Comparison of ENCODE assay signal across 1 cellular context in the genomic region with DNA sequence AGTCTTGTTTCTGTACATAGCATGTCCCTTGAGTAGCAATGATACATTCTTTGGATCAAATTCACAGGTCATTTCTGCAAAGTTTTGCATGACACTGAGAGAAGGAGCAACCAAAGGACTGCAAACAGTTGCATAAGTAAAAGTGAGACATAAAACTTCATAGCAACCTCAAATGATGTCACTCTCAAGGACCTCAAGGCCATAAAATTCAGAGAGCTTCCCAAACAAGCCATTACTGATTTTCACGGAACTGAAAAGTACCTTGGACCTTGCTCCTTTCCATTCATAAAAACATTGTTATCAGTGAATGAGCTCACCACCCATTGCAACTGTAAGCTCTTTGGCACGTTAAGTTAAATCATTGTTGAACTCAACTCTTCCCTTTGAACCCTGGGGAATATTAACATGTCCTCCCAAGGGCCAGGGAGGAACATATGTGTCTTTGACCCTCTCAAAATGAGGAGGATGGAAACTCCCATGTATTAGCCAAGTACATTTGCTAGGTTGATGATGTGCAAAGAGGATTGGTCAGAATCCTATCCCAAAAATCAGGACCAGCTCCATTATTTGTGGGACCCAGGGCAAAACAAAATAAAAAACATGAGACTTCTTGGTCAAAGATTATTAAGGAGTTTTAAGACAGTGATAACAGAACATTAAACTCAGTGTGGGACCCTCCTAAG.
TF ChIP-seq lines count a peak whose summit lies in the region.

No MANE protein-coding gene starts in this region.

TF ChIP-seq in HEK293, 187 proteins besides CTCF, POLR2A, EP300 and RAD21 (continued from another document and continues in another):
- TF ChIP-seq ZNF514 (tag by site-specific recombination; IDR thresholded peaks at IDR 0.05) (no peak), GLIS2 (tag by site-specific recombination; IDR thresholded peaks at IDR 0.05) (no peak), HOXD13 (CRISPR knock-in tag; IDR thresholded peaks at IDR 0.05; ENCODE audit: borderline replicate concordance) (no peak), ZNF292 (tag by site-specific recombination; IDR thresholded peaks at IDR 0.05; ENCODE audit: borderline replicate concordance, low read depth) (no peak), ZNF366 (tag by site-specific recombination; conservative IDR thresholded peaks at IDR 0.05) (peak; percentile 93), ZNF544 (tag by site-specific recombination; IDR thresholded peaks at IDR 0.05) (no peak), ZNF302 (tag by site-specific recombination; IDR thresholded peaks at IDR 0.05; ENCODE audit: low read depth) (0 out of 2 replicates have a peak, but pooled peaks have one; percentile 37), MYNN (tag by site-specific recombination; IDR thresholded peaks at IDR 0.05; ENCODE audit: borderline replicate concordance) (no peak), ZNF146 (tag by site-specific recombination; IDR thresholded peaks at IDR 0.05) (peak; percentile 27; the same call in 1 of the 2 replicates), ZNF48 (tag by site-specific recombination; IDR thresholded peaks at IDR 0.05) (no peak), ZNF341 (tag by site-specific recombination; IDR thresholded peaks at IDR 0.05; ENCODE audit: low read depth) (no peak), ZFP69B (tag by site-specific recombination; IDR thresholded peaks at IDR 0.05) (peak; percentile 62; the same call in 1 of the 2 replicates), ZNF416 (tag by site-specific recombination; IDR thresholded peaks at IDR 0.05) (no peak), ZNF324 (tag by site-specific recombination; IDR thresholded peaks at IDR 0.05) (peak; percentile 76), ZNF426 (tag by site-specific recombination; IDR thresholded peaks at IDR 0.05) (no peak), ZNF404 (tag by site-specific recombination; IDR thresholded peaks at IDR 0.05) (no peak), ZBTB1 (tag by site-specific recombination; IDR thresholded peaks at IDR 0.05) (no peak), KLF7 (tag by site-specific recombination; IDR thresholded peaks at IDR 0.05; ENCODE audit: borderline replicate concordance) (0 out of 2 replicates have a peak, but pooled peaks have one; percentile 22), ZNF785 (tag by site-specific recombination; IDR thresholded peaks at IDR 0.05) (no peak), HOXC10 (CRISPR knock-in tag; IDR thresholded peaks at IDR 0.05) (no peak), SP2 (tag by site-specific recombination; IDR thresholded peaks at IDR 0.05) (no peak), ZNF2 (tag by site-specific recombination; IDR thresholded peaks at IDR 0.05) (peak; percentile 57; the same call in 1 of the 2 replicates), ZNF529 (tag by site-specific recombination; IDR thresholded peaks at IDR 0.05; ENCODE audit: insufficient replicate concordance) (no peak), ZNF791 (tag by site-specific recombination; IDR thresholded peaks at IDR 0.05) (no peak), ZNF677 (tag by site-specific recombination; IDR thresholded peaks at IDR 0.05) (no peak), ZNF211 (tag by site-specific recombination; IDR thresholded peaks at IDR 0.05; ENCODE audit: low read depth) (no peak), ZNF354C (tag by site-specific recombination; IDR thresholded peaks at IDR 0.05; ENCODE audit: borderline replicate concordance, low read depth) (no peak)
- TF ChIP-seq, protein P1, sequence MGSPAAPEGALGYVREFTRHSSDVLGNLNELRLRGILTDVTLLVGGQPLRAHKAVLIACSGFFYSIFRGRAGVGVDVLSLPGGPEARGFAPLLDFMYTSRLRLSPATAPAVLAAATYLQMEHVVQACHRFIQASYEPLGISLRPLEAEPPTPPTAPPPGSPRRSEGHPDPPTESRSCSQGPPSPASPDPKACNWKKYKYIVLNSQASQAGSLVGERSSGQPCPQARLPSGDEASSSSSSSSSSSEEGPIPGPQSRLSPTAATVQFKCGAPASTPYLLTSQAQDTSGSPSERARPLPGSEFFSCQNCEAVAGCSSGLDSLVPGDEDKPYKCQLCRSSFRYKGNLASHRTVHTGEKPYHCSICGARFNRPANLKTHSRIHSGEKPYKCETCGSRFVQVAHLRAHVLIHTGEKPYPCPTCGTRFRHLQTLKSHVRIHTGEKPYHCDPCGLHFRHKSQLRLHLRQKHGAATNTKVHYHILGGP (tag by site-specific recombination; IDR thresholded peaks at IDR 0.05) = no peak
- TF ChIP-seq, protein P2, sequence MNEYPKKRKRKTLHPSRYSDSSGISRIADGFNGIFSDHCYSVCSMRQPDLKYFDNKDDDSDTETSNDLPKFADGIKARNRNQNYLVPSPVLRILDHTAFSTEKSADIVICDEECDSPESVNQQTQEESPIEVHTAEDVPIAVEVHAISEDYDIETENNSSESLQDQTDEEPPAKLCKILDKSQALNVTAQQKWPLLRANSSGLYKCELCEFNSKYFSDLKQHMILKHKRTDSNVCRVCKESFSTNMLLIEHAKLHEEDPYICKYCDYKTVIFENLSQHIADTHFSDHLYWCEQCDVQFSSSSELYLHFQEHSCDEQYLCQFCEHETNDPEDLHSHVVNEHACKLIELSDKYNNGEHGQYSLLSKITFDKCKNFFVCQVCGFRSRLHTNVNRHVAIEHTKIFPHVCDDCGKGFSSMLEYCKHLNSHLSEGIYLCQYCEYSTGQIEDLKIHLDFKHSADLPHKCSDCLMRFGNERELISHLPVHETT (tag by site-specific recombination; IDR thresholded peaks at IDR 0.05) = peak; percentile 45
- TF ChIP-seq, protein P3, sequence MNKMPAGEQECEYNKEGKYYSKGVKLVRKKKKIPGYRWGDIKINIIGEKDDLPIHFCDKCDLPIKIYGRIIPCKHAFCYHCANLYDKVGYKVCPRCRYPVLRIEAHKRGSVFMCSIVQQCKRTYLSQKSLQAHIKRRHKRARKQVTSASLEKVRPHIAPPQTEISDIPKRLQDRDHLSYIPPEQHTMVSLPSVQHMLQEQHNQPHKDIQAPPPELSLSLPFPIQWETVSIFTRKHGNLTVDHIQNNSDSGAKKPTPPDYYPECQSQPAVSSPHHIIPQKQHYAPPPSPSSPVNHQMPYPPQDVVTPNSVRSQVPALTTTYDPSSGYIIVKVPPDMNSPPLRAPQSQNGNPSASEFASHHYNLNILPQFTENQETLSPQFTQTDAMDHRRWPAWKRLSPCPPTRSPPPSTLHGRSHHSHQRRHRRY (tag by site-specific recombination; IDR thresholded peaks at IDR 0.05) = no peak
- TF ChIP-seq, protein P4, sequence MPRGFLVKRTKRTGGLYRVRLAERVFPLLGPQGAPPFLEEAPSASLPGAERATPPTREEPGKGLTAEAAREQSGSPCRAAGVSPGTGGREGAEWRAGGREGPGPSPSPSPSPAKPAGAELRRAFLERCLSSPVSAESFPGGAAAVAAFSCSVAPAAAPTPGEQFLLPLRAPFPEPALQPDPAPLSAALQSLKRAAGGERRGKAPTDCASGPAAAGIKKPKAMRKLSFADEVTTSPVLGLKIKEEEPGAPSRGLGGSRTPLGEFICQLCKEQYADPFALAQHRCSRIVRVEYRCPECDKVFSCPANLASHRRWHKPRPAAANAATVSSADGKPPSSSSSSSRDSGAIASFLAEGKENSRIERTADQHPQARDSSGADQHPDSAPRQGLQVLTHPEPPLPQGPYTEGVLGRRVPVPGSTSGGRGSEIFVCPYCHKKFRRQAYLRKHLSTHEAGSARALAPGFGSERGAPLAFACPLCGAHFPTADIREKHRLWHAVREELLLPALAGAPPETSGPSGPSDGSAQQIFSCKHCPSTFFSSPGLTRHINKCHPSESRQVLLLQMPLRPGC (tag by site-specific recombination; IDR thresholded peaks at IDR 0.05) = peak; percentile 90
- TF ChIP-seq, protein P5, sequence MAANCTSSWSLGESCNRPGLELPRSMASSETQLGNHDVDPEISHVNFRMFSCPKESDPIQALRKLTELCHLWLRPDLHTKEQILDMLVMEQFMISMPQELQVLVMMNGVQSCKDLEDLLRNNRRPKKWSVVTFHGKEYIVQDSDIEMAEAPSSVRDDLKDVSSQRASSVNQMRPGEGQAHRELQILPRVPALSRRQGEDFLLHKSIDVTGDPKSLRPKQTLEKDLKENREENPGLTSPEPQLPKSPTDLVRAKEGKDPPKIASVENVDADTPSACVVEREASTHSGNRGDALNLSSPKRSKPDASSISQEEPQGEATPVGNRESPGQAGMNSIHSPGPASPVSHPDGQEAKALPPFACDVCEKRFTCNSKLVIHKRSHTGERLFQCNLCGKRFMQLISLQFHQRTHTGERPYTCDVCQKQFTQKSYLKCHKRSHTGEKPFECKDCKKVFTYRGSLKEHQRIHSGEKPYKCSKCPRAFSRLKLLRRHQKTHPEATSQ (tag by site-specific recombination; IDR thresholded peaks at IDR 0.05) = no peak
- TF ChIP-seq, protein P6, sequence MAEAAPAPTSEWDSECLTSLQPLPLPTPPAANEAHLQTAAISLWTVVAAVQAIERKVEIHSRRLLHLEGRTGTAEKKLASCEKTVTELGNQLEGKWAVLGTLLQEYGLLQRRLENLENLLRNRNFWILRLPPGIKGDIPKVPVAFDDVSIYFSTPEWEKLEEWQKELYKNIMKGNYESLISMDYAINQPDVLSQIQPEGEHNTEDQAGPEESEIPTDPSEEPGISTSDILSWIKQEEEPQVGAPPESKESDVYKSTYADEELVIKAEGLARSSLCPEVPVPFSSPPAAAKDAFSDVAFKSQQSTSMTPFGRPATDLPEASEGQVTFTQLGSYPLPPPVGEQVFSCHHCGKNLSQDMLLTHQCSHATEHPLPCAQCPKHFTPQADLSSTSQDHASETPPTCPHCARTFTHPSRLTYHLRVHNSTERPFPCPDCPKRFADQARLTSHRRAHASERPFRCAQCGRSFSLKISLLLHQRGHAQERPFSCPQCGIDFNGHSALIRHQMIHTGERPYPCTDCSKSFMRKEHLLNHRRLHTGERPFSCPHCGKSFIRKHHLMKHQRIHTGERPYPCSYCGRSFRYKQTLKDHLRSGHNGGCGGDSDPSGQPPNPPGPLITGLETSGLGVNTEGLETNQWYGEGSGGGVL (tag by site-specific recombination; IDR thresholded peaks at IDR 0.05) = peak; percentile 64
- TF ChIP-seq, protein P7, sequence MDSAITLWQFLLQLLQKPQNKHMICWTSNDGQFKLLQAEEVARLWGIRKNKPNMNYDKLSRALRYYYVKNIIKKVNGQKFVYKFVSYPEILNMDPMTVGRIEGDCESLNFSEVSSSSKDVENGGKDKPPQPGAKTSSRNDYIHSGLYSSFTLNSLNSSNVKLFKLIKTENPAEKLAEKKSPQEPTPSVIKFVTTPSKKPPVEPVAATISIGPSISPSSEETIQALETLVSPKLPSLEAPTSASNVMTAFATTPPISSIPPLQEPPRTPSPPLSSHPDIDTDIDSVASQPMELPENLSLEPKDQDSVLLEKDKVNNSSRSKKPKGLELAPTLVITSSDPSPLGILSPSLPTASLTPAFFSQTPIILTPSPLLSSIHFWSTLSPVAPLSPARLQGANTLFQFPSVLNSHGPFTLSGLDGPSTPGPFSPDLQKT (IDR thresholded peaks at IDR 0.05; ENCODE audit: borderline replicate concordance, low read depth, low read length) = no peak
- TF ChIP-seq, protein P8, sequence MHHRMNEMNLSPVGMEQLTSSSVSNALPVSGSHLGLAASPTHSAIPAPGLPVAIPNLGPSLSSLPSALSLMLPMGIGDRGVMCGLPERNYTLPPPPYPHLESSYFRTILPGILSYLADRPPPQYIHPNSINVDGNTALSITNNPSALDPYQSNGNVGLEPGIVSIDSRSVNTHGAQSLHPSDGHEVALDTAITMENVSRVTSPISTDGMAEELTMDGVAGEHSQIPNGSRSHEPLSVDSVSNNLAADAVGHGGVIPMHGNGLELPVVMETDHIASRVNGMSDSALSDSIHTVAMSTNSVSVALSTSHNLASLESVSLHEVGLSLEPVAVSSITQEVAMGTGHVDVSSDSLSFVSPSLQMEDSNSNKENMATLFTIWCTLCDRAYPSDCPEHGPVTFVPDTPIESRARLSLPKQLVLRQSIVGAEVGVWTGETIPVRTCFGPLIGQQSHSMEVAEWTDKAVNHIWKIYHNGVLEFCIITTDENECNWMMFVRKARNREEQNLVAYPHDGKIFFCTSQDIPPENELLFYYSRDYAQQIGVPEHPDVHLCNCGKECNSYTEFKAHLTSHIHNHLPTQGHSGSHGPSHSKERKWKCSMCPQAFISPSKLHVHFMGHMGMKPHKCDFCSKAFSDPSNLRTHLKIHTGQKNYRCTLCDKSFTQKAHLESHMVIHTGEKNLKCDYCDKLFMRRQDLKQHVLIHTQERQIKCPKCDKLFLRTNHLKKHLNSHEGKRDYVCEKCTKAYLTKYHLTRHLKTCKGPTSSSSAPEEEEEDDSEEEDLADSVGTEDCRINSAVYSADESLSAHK (tag by site-specific recombination; IDR thresholded peaks at IDR 0.05) = peak; percentile 86
- TF ChIP-seq, protein P9, sequence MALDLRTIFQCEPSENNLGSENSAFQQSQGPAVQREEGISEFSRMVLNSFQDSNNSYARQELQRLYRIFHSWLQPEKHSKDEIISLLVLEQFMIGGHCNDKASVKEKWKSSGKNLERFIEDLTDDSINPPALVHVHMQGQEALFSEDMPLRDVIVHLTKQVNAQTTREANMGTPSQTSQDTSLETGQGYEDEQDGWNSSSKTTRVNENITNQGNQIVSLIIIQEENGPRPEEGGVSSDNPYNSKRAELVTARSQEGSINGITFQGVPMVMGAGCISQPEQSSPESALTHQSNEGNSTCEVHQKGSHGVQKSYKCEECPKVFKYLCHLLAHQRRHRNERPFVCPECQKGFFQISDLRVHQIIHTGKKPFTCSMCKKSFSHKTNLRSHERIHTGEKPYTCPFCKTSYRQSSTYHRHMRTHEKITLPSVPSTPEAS (tag by site-specific recombination; IDR thresholded peaks at IDR 0.05) = 0 out of 2 replicates have a peak, but pooled peaks have one; percentile 38
- TF ChIP-seq, protein P10, sequence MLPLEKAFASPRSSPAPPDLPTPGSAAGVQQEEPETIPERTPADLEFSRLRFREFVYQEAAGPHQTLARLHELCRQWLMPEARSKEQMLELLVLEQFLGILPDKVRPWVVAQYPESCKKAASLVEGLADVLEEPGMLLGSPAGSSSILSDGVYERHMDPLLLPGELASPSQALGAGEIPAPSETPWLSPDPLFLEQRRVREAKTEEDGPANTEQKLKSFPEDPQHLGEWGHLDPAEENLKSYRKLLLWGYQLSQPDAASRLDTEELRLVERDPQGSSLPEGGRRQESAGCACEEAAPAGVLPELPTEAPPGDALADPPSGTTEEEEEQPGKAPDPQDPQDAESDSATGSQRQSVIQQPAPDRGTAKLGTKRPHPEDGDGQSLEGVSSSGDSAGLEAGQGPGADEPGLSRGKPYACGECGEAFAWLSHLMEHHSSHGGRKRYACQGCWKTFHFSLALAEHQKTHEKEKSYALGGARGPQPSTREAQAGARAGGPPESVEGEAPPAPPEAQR (tag by site-specific recombination; IDR thresholded peaks at IDR 0.05) = no peak
- TF ChIP-seq, protein P11, sequence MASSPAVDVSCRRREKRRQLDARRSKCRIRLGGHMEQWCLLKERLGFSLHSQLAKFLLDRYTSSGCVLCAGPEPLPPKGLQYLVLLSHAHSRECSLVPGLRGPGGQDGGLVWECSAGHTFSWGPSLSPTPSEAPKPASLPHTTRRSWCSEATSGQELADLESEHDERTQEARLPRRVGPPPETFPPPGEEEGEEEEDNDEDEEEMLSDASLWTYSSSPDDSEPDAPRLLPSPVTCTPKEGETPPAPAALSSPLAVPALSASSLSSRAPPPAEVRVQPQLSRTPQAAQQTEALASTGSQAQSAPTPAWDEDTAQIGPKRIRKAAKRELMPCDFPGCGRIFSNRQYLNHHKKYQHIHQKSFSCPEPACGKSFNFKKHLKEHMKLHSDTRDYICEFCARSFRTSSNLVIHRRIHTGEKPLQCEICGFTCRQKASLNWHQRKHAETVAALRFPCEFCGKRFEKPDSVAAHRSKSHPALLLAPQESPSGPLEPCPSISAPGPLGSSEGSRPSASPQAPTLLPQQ (tag by site-specific recombination; IDR thresholded peaks at IDR 0.05) = peak; percentile 84
